9 cellular contexts compared by ENCODE assay signal in the genomic region with DNA sequence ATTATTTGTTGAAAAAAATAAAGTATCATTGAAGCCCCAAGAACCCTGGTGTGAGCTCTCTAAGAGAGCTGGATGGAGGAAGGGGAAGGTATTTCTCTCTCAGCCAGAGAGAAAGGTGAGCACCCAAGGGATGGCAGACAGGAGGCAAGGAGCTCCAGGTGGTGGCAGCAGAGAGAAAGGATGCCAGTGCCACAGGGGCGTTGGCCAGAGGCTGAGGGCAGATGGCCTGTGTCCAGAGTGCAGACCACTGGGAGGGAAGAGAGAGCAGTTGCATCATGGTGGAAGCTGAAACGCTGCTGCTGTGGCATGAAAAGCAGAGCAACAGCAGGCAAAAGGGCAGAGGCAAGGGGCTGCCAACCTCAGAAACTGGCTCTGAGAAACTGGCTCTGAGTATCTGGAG. TPM values are rescaled to one million over a fixed set of nuclear protein-coding genes. Genes with fewer than 3 reads are reported as not detected.
DNase-seq lines count a peak whose midpoint lies in the region; ATAC-seq and TF ChIP-seq lines count a peak whose summit lies in the region.
"Had no signal": no experiment of that assay in that cellular context is flagged by ENCODE, and none has a peak within 500 bp of the region (broad histone marks: within the 10 kb centered on the region; RNA-seq: fewer than 3 reads in every experiment).

No MANE protein-coding gene starts in this region.

- H3K4me3 ChIP-seq in fibroblast of mammary gland (ENCODE audit: control insufficient read depth, low read depth, low read length) (no peak overlapping the region), thoracic aorta (no peak overlapping the region), ovary (no peak overlapping the region)

- H3K27ac Mint-ChIP-seq in activated naive CD4-positive, alpha-beta T cell treated with anti-CD3 and anti-CD28 coated beads, Interleukin-2, amount 50 U/mL, for 24 hours = peak overlapping the region; percentile 20

- H3K27ac ChIP-seq in thoracic aorta (peak overlapping the region; percentile 60 to 68), ovary (no peak overlapping the region)

- H3K4me1 ChIP-seq in thoracic aorta (ENCODE audit: control insufficient read depth in 1 of 2, low read depth in 2 of 2) = peaks cover 8 to 40% of the 10 kb centered on the region in 2 donors
- H3K4me1 ChIP-seq in ovary (ENCODE audit: insufficient read depth) = peaks cover 9% of the 10 kb centered on the region

- H3K27me3 ChIP-seq in thoracic aorta (replicated peaks; ENCODE audit: insufficient read depth) (no peaks in the 10 kb centered on the region), ovary (no peaks in the 10 kb centered on the region)

- no peaks in the 10 kb centered on the region for H3K36me3 Mint-ChIP-seq in activated naive CD4-positive, alpha-beta T cell treated with anti-CD3 and anti-CD28 coated beads, Interleukin-2, amount 50 U/mL, for 24 hours

- 71 to 79% (median 72%) methylated on average over 2 of the region's 2 CpGs for WGBS in ovary, 3 donors

- H3K27me3 Mint-ChIP-seq in activated naive CD4-positive, alpha-beta T cell treated with anti-CD3 and anti-CD28 coated beads, Interleukin-2, amount 50 U/mL, for 24 hours = peaks cover 2% of the 10 kb centered on the region

- H3K9me3 ChIP-seq in thoracic aorta (no peaks in the 10 kb centered on the region), ovary (no peaks in the 10 kb centered on the region)

- H3K36me3 ChIP-seq in thoracic aorta (no peaks in the 10 kb centered on the region), ovary (no peaks in the 10 kb centered on the region)

- TF ChIP-seq CTCF in fibroblast of mammary gland (conservative IDR thresholded peaks at IDR 0.05; ENCODE audit: control insufficient read depth, insufficient read depth, low read depth, low read length) (peak; percentile 38), thoracic aorta (IDR thresholded peaks at IDR 0.05) (no peak), ovary (IDR thresholded peaks at IDR 0.05) (no peak)

- intact Hi-C loops in ovary (cut with DNase I) = no loop called here

- TF ChIP-seq POLR2A in ovary (IDR thresholded peaks at IDR 0.05) = no peak

- no peak for DNase-seq in activated naive CD4-positive, alpha-beta T cell treated with Interleukin-2 at 50 U/mL for 16 hours
- peak; percentile 14 for DNase-seq in NCI-H774 (lab: John Stamatoyannopoulos, UW)
- DNase-seq in fibroblast of mammary gland (ENCODE audit: low read depth) = peak; percentile 30
- DNase-seq in thoracic aorta (ENCODE audit: low spot score) = no peak
- no peak for DNase-seq in COLO829 (ENCODE audit: low spot score)
- DNase-seq in ovary = no peak

- no peak overlapping the region for H3K4me3 Mint-ChIP-seq in activated naive CD4-positive, alpha-beta T cell treated with anti-CD3 and anti-CD28 coated beads, Interleukin-2, amount 50 U/mL, for 24 hours

- H3K4me1 Mint-ChIP-seq in activated naive CD4-positive, alpha-beta T cell treated with anti-CD3 and anti-CD28 coated beads, Interleukin-2, amount 50 U/mL, for 24 hours = peaks cover 11% of the 10 kb centered on the region

- H3K9me3 Mint-ChIP-seq in activated naive CD4-positive, alpha-beta T cell treated with anti-CD3 and anti-CD28 coated beads, Interleukin-2, amount 50 U/mL, for 24 hours = no peaks in the 10 kb centered on the region

- ATAC-seq in thoracic aorta (ENCODE audit: insufficient number of reproducible peaks, low FRiP score, low read depth) = no peak
- no peak for ATAC-seq in HG03196 (IDR thresholded peaks at IDR 0.05; ENCODE audit: unreplicated experiment)

- TF ChIP-seq EP300 in ovary (IDR thresholded peaks at IDR 0.05) = no peak

RNA-seq across cellular contexts. Expression of a gene that starts 8.5 kb away (rescaled TPM):
- total RNA-seq in thoracic aorta (10 to 100 TPM; 20.6 to 48.5 TPM), ovary (100 to 1,000 TPM in 3 of 7 donors, 10 to 100 TPM in 4; 11.9 to 112 (median 56.4) TPM)
- 10 to 100 TPM; 18.5 to 69.8 TPM for polyA plus RNA-seq in ovary
- total RNA-seq: RPMI7951 had no signal

Comparison
In these comparisons a context has a peak if more than half of its experiments do, and no peak if none do; other contexts are left out.
1. DNase-seq: peak in NCI-H774 (single experiment) and fibroblast of mammary gland (single experiment); none in activated naive CD4-positive, alpha-beta T cell treated with Interleukin-2 at 50 U/mL for 16 hours (single experiment), thoracic aorta (single experiment), COLO829 (single experiment) and ovary (0 of 5).
2. H3K27ac ChIP-seq: peak in thoracic aorta (2 of 2); none in ovary (0 of 2).